2 cellular contexts compared by ENCODE assay signal in genomic region chr12:108315486-108316105, GRCh38.
TF ChIP-seq lines count a peak whose summit lies in the region.

No MANE protein-coding gene starts in this region.

TF ChIP-seq in GM23338, 12 proteins besides CTCF, POLR2A, EP300 and RAD21 (continued from another document):
- TF ChIP-seq ZNF462 (CRISPR knock-in tag; IDR thresholded peaks at IDR 0.05), result no peak
- TF ChIP-seq CREB1 (CRISPR knock-in tag; IDR thresholded peaks at IDR 0.05; ENCODE audit: low read depth), result no peak
- TF ChIP-seq, protein P1, sequence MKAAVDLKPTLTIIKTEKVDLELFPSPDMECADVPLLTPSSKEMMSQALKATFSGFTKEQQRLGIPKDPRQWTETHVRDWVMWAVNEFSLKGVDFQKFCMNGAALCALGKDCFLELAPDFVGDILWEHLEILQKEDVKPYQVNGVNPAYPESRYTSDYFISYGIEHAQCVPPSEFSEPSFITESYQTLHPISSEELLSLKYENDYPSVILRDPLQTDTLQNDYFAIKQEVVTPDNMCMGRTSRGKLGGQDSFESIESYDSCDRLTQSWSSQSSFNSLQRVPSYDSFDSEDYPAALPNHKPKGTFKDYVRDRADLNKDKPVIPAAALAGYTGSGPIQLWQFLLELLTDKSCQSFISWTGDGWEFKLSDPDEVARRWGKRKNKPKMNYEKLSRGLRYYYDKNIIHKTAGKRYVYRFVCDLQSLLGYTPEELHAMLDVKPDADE (IDR thresholded peaks at IDR 0.05), result no peak
- TF ChIP-seq EZH2 (IDR thresholded peaks at IDR 0.05; ENCODE audit: low read depth, unreplicated experiment), result no peak
- TF ChIP-seq ZNF114 (CRISPR knock-in tag; IDR thresholded peaks at IDR 0.05), result no peak
- TF ChIP-seq ZNF331 (CRISPR knock-in tag; IDR thresholded peaks at IDR 0.05; ENCODE audit: low read depth), result no peak
- TF ChIP-seq NANOG (IDR thresholded peaks at IDR 0.05; ENCODE audit: borderline replicate concordance), result no peak
- TF ChIP-seq, protein P2, sequence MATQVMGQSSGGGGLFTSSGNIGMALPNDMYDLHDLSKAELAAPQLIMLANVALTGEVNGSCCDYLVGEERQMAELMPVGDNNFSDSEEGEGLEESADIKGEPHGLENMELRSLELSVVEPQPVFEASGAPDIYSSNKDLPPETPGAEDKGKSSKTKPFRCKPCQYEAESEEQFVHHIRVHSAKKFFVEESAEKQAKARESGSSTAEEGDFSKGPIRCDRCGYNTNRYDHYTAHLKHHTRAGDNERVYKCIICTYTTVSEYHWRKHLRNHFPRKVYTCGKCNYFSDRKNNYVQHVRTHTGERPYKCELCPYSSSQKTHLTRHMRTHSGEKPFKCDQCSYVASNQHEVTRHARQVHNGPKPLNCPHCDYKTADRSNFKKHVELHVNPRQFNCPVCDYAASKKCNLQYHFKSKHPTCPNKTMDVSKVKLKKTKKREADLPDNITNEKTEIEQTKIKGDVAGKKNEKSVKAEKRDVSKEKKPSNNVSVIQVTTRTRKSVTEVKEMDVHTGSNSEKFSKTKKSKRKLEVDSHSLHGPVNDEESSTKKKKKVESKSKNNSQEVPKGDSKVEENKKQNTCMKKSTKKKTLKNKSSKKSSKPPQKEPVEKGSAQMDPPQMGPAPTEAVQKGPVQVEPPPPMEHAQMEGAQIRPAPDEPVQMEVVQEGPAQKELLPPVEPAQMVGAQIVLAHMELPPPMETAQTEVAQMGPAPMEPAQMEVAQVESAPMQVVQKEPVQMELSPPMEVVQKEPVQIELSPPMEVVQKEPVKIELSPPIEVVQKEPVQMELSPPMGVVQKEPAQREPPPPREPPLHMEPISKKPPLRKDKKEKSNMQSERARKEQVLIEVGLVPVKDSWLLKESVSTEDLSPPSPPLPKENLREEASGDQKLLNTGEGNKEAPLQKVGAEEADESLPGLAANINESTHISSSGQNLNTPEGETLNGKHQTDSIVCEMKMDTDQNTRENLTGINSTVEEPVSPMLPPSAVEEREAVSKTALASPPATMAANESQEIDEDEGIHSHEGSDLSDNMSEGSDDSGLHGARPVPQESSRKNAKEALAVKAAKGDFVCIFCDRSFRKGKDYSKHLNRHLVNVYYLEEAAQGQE (IDR thresholded peaks at IDR 0.05; ENCODE audit: unreplicated experiment), result no peak

TF ChIP-seq in H1, 55 proteins besides CTCF, POLR2A, EP300 and RAD21 (continued from another document):
- TF ChIP-seq MAFK (IDR thresholded peaks at IDR 0.05; ENCODE audit: low read depth, low read length) (no peak), CREB1 (IDR thresholded peaks at IDR 0.05) (no peak), GTF2F1 (IDR thresholded peaks at IDR 0.05; ENCODE audit: borderline replicate concordance, low read depth, low read length) (no peak), TEAD4 (IDR thresholded peaks at IDR 0.05; ENCODE audit: low read depth, low read length) (no peak), ATF2 (IDR thresholded peaks at IDR 0.05; ENCODE audit: low read length) (no peak), ZNF274 (IDR thresholded peaks at IDR 0.05; ENCODE audit: borderline replicate concordance, extremely low read depth, low read length) (no peak), ASH2L (IDR thresholded peaks at IDR 0.05; ENCODE audit: low read length) (no peak), SIRT6 (IDR thresholded peaks at IDR 0.05; ENCODE audit: low read length) (no peak), JUN (IDR thresholded peaks at IDR 0.05; ENCODE audit: low read depth, low read length) (no peak)
